8 cellular contexts compared by ENCODE assay signal in the genomic region with DNA sequence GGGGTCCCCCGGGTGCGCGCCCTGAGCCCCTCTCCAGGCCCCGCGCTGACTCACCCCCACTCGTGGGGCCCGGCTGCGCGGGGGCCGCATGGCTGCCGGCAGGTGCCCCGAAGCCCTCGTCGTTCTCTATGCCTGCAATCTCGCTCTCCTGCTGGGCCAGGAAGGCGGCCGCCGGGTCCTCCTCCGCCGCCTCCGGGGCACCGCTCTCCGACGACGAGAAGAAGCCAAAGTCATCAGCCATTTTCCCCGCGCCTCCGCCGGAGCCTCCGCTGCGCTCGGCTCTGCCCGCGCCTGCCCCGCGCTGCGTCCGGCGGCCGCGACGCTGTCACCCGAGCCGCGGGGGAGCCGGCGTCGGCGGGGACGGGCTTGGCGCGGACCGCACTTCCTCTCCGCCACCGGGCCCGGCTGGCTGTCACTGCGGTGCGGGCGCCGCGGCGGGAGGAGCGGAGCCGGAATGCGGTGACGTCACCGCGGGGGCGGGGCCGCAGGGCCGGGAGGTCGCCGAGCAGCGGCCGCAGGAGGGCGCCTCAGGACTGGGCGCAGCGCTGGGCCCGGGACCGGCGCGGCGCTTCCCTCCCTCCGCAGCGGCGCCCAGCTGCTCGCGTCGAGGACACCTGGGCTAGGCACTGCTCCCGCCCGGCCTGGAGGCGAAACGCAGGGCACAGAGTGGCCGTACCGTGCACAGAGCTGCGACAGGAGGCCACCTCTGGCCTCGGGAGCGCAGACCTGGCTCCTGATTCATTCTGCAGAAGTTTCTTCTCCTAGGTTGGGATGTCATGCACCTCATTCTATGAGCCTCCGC. TPM values are rescaled to one million over a fixed set of nuclear protein-coding genes. Genes with fewer than 3 reads are reported as not detected.
DNase-seq lines count a peak whose midpoint lies in the region; ATAC-seq and TF ChIP-seq lines count a peak whose summit lies in the region.

A gene with protein sequence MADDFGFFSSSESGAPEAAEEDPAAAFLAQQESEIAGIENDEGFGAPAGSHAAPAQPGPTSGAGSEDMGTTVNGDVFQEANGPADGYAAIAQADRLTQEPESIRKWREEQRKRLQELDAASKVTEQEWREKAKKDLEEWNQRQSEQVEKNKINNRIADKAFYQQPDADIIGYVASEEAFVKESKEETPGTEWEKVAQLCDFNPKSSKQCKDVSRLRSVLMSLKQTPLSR (minus strand): TSS at position 417 of the 802 bp plus-strand sequence. CDS start 176 bp downstream, at position 241.

- in situ Hi-C loops in Caki2 (cut with HindIII; ENCODE audit: low pct_unique_long_range_greater_than_20kb, low sequenced_read_pairs): no loop called here

- no peaks in the 10 kb centered on the region for H3K36me3 ChIP-seq in OCI-LY1 (ENCODE audit: insufficient read depth, low read length)

- H3K9ac ChIP-seq in OCI-LY1 (ENCODE audit: low read length): peak within 1 kb of the TSS; percentile 93

- no peaks in the 10 kb centered on the region for H3F3A ChIP-seq in OCI-LY1 (ENCODE audit: insufficient read depth, low read length)

- no peak within 1 kb of the TSS for H3K27ac ChIP-seq in OCI-LY1 (ENCODE audit: low read depth, low read length, poor library complexity, severe bottlenecking)

- no peaks in the 10 kb centered on the region for H4K20me1 ChIP-seq in OCI-LY1 (ENCODE audit: insufficient read depth, low read length)

- no peaks in the 10 kb centered on the region for H3K9me2 ChIP-seq in OCI-LY1 (ENCODE audit: low read depth, low read length)

- no peak within 1 kb of the TSS for H2AFZ ChIP-seq in OCI-LY1 (ENCODE audit: low read length)

- H3K9me3 ChIP-seq in OCI-LY1 (ENCODE audit: low read length): no peaks in the 10 kb centered on the region

- DNase-seq in Caki2 (ENCODE audit: low read depth): peak; percentile 91
- peak; percentile 46 for DNase-seq in HS-5 (ENCODE audit: low read depth)
- DNase-seq in activated T-cell treated with anti-CD3 and anti-CD28 coated beads for 1 hour (ENCODE audit: low read depth): peak; percentile 90
- DNase-seq in epidermal melanocyte (ENCODE audit: insufficient read length, low spot score): peak; percentile 75
- DNase-seq in middle frontal gyrus (ENCODE audit: extremely low spot score, low spot score): peak; percentile 82
- peak; percentile 85 to 89 for DNase-seq in stimulated activated CD8-positive, alpha-beta memory T cell treated with anti-CD3 and anti-CD28 coated beads, Interleukin-2, amount 100 ng/mL, for 48 hours (ENCODE audit: low read depth in 2 of 2)

- peak; percentile 55 for TF ChIP-seq CTCF in OCI-LY1 (IDR thresholded peaks at IDR 0.05; ENCODE audit: low read length)

- peaks cover 21% of the 10 kb centered on the region for H3K4me1 ChIP-seq in OCI-LY1 (ENCODE audit: insufficient read depth, low read length, severe bottlenecking)

- peaks cover 6% of the 10 kb centered on the region; the same call in 1 of the 2 replicates for H3K27me3 ChIP-seq in OCI-LY1 (ENCODE audit: insufficient read depth, low read length)

- H3K4me3 ChIP-seq in OCI-LY1 (ENCODE audit: low read depth, low read length, poor library complexity, severe bottlenecking): peak within 1 kb of the TSS; percentile 90

- H3K79me2 ChIP-seq in OCI-LY1 (ENCODE audit: insufficient read depth, low read length): 0 out of 2 replicates have a peak, but pooled peaks cover 5% of the 10 kb centered on the region

- peak within 1 kb of the TSS; percentile 80 for H3K4me2 ChIP-seq in OCI-LY1 (ENCODE audit: low read length)

- ATAC-seq in GM19467 (IDR thresholded peaks at IDR 0.05; ENCODE audit: unreplicated experiment): peak; percentile 89

RNA-seq across cellular contexts. Expression of the gene that starts here (rescaled TPM):
- 70.3 and 106 TPM in 2 replicates for total RNA-seq in Caki2 (2014; rRNA removed; shearing (Covaris generic); ENCODE audit: low replicate concordance)
